8 cellular contexts compared by ENCODE assay signal in genomic region chr14:24334431-24335271, GRCh38. TPM values are rescaled to one million over a fixed set of nuclear protein-coding genes. Genes with fewer than 3 reads are reported as not detected.
DNase-seq lines count a peak whose midpoint lies in the region; ATAC-seq and TF ChIP-seq lines count a peak whose summit lies in the region.

ADCY4 (minus strand) TSS chr14:24335071; CDS start chr14:24334652, 419 bp downstream.

- peaks cover 6 to 69% (median 31%) of the 10 kb centered on the region in 4 donors for H3K4me1 Mint-ChIP-seq in CD4-positive, CD25-positive, alpha-beta regulatory T cell
- H3K4me1 Mint-ChIP-seq in naive thymus-derived CD8-positive, alpha-beta T cell, result peaks cover 15 to 70% (median 59%) of the 10 kb centered on the region in 4 donors
- H3K4me1 Mint-ChIP-seq in Caco-2 (ENCODE audit: low read depth, unreplicated experiment), result peaks cover 7% of the 10 kb centered on the region

- peaks cover 45% of the 10 kb centered on the region for H3K27me3 Mint-ChIP-seq in CD4-positive, CD25-positive, alpha-beta regulatory T cell
- peaks cover 15 to 43% (median 19%) of the 10 kb centered on the region in 5 donors for H3K27me3 Mint-ChIP-seq in naive thymus-derived CD8-positive, alpha-beta T cell
- H3K27me3 Mint-ChIP-seq in Caco-2 (ENCODE audit: insufficient read depth, unreplicated experiment), result no peaks in the 10 kb centered on the region

- H3K4me3 ChIP-seq in CD4-positive, CD25-positive, alpha-beta regulatory T cell (ENCODE audit: low read depth, low read length), result peak within 1 kb of the TSS; percentile 44
- peak within 1 kb of the TSS; percentile 23 to 40 for H3K4me3 ChIP-seq in esophagus (ENCODE audit: low read depth in 1 of 2, low read length in 2 of 2)
- H3K4me3 ChIP-seq in Caco-2 (ENCODE audit: low read depth, low read length), result no peak within 1 kb of the TSS

- intact Hi-C loops in Caco-2 (cut with micrococcal nuclease; ENCODE audit: unreplicated experiment), result no loop called here

- peak within 1 kb of the TSS; percentile 48 to 90 (median 82) for H3K4me3 Mint-ChIP-seq in CD4-positive, CD25-positive, alpha-beta regulatory T cell
- H3K4me3 Mint-ChIP-seq in naive thymus-derived CD8-positive, alpha-beta T cell, result peak within 1 kb of the TSS in 9 of 10 donors; percentile 39 to 93 (median 73)
- no peak within 1 kb of the TSS for H3K4me3 Mint-ChIP-seq in Caco-2 (ENCODE audit: unreplicated experiment)

- peaks cover 4% of the 10 kb centered on the region for H3K27me3 ChIP-seq in CD4-positive, CD25-positive, alpha-beta regulatory T cell (ENCODE audit: control insufficient read depth, insufficient read depth, low read length)
- H3K27me3 ChIP-seq in esophagus (ENCODE audit: control insufficient read depth in 1 of 2, insufficient read depth in 2 of 2, low read length in 2 of 2) (no peaks in the 10 kb centered on the region), Caco-2 (replicated peaks; ENCODE audit: control insufficient read depth, insufficient read depth, low read length) (no peaks in the 10 kb centered on the region)

- CTCF ChIA-PET in Caco-2 (lab: Charles Lee), result interaction anchor here (1.5 to 3.0 kb wide), 4 partner anchors 31 to 96 kb away, joined by 5 to 90 read pairs (median 13); partner anchors contain the start of genes CBLN3, KHNYN and TINF2

- H3K36me3 Mint-ChIP-seq in CD4-positive, CD25-positive, alpha-beta regulatory T cell, result peaks cover 25% of the 10 kb centered on the region
- H3K36me3 Mint-ChIP-seq in naive thymus-derived CD8-positive, alpha-beta T cell, result peaks cover 0 to 31% (median 7%) of the 10 kb centered on the region in 3 donors
- H3K36me3 Mint-ChIP-seq in Caco-2 (ENCODE audit: insufficient read depth, unreplicated experiment), result peaks cover 7% of the 10 kb centered on the region

- H3K9me3 Mint-ChIP-seq in CD4-positive, CD25-positive, alpha-beta regulatory T cell, result peaks cover 0 to 2% (median 0%) of the 10 kb centered on the region in 7 donors
- no peaks in the 10 kb centered on the region for H3K9me3 Mint-ChIP-seq in naive thymus-derived CD8-positive, alpha-beta T cell
- no peaks in the 10 kb centered on the region for H3K9me3 Mint-ChIP-seq in Caco-2 (ENCODE audit: unreplicated experiment)

- WGBS in esophagus, 2 donors, result 6 to 7% methylated on average over 62 to 64 of the region's 64 CpGs

- H3K9me3 ChIP-seq in CD4-positive, CD25-positive, alpha-beta regulatory T cell (ENCODE audit: control insufficient read depth in 2 of 2, low read length in 2 of 2), result no peaks in the 10 kb centered on the region
- H3K9me3 ChIP-seq in esophagus (ENCODE audit: control insufficient read depth in 2 of 2, insufficient read depth in 1 of 2, low read depth in 1 of 2, low read length in 1 of 2) (no peaks in the 10 kb centered on the region), Caco-2 (no peaks in the 10 kb centered on the region)

- no TSS peak for BruUV-seq in Caco-2 (replicated peaks; lab: Mats Ljungman, UMichigan)

- DNase-seq in CD4-positive, CD25-positive, alpha-beta regulatory T cell, result peak in 1 of 3 donors; percentile 26
- peak in 3 of 10 donors; percentile 35 to 39 (median 38) for DNase-seq in naive thymus-derived CD8-positive, alpha-beta T cell
- no peak for DNase-seq in Caco-2
- no peak for DNase-seq in NCI-H226

- ATAC-seq in CD4-positive, CD25-positive, alpha-beta regulatory T cell (ENCODE audit: low read depth in 2 of 2), result peak in 1 of 2 donors; percentile 15
- ATAC-seq in SK-N-SH treated with all-trans-retinoic acid at 6 μM for 48 hours, result peak; percentile 37
- ATAC-seq in naive thymus-derived CD8-positive, alpha-beta T cell, result peak; percentile 26 to 32
- ATAC-seq in HG02884 (IDR thresholded peaks at IDR 0.05; ENCODE audit: unreplicated experiment), result no peak
- no peak for ATAC-seq in HG03175 (IDR thresholded peaks at IDR 0.05; ENCODE audit: unreplicated experiment)

- TF ChIP-seq CTCF in Caco-2 (IDR thresholded peaks at IDR 0.05; ENCODE audit: insufficient read depth in 1 of 2, low read depth in 1 of 2, low read length in 1 of 2, severe bottlenecking in 1 of 2, unreplicated experiment in 1 of 2), result no peak

- peaks cover 51% of the 10 kb centered on the region for H3K4me1 ChIP-seq in CD4-positive, CD25-positive, alpha-beta regulatory T cell (ENCODE audit: control insufficient read depth, insufficient read depth, low read length, poor library complexity, severe bottlenecking)
- peaks cover 5 to 22% of the 10 kb centered on the region in 2 donors for H3K4me1 ChIP-seq in esophagus (ENCODE audit: control insufficient read depth in 2 of 2, insufficient read depth in 2 of 2, low read length in 1 of 2)
- peaks cover 15% of the 10 kb centered on the region for H3K4me1 ChIP-seq in Caco-2

- H3K36me3 ChIP-seq in CD4-positive, CD25-positive, alpha-beta regulatory T cell (ENCODE audit: control insufficient read depth, insufficient read depth, low read length), result peaks cover 18% of the 10 kb centered on the region
- H3K36me3 ChIP-seq in esophagus (ENCODE audit: control insufficient read depth in 2 of 2, insufficient read depth in 2 of 2, low read length in 1 of 2), result peaks cover 0 to 4% of the 10 kb centered on the region in 2 donors
- no peaks in the 10 kb centered on the region for H3K36me3 ChIP-seq in Caco-2 (ENCODE audit: control insufficient read depth, insufficient read depth, low read length)

- POLR2A ChIA-PET in naive thymus-derived CD8-positive, alpha-beta T cell (lab: Charles Lee), result interaction anchor here (1.1 to 5.4 kb wide), 4 partner anchors 24 to 101 kb away, joined by 4 to 99 read pairs (median 12); partner anchors contain the start of genes CBLN3, KHNYN, LTB4R and LTB4R2
- POLR2A ChIA-PET in Caco-2 (lab: Charles Lee), result no interaction called here

- peak within 1 kb of the TSS in 1 of 3 donors; percentile 14 for H3K27ac Mint-ChIP-seq in CD4-positive, CD25-positive, alpha-beta regulatory T cell
- H3K27ac Mint-ChIP-seq in naive thymus-derived CD8-positive, alpha-beta T cell, result peak within 1 kb of the TSS in 3 of 10 donors; percentile 29 to 59 (median 40)
- no peak within 1 kb of the TSS for H3K27ac Mint-ChIP-seq in Caco-2 (ENCODE audit: unreplicated experiment)

- no peak within 1 kb of the TSS for H3K27ac ChIP-seq in CD4-positive, CD25-positive, alpha-beta regulatory T cell (ENCODE audit: insufficient read depth, low read length, poor library complexity, severe bottlenecking)
- peak within 1 kb of the TSS; percentile 14 to 51 for H3K27ac ChIP-seq in esophagus (ENCODE audit: low read depth in 2 of 2, low read length in 1 of 2)

TF ChIP-seq in SK-N-SH treated with all-trans-retinoic acid at 6 μM for 48 hours, 23 proteins besides CTCF, POLR2A, EP300 and RAD21 (continues in another document):
- TF ChIP-seq PATZ1 (CRISPR knock-in tag; IDR thresholded peaks at IDR 0.05; ENCODE audit: borderline replicate concordance) (no peak), BACH2 (CRISPR knock-in tag; IDR thresholded peaks at IDR 0.05; ENCODE audit: borderline replicate concordance) (no peak), CREB5 (CRISPR knock-in tag; IDR thresholded peaks at IDR 0.05; ENCODE audit: low read depth) (no peak), TOX (CRISPR knock-in tag; IDR thresholded peaks at IDR 0.05; ENCODE audit: borderline replicate concordance) (no peak), ZFP30 (CRISPR knock-in tag; IDR thresholded peaks at IDR 0.05) (no peak), RARB (CRISPR knock-in tag; IDR thresholded peaks at IDR 0.05) (no peak), ZFP3 (CRISPR knock-in tag; IDR thresholded peaks at IDR 0.05) (no peak), SNAI2 (CRISPR knock-in tag; IDR thresholded peaks at IDR 0.05) (no peak), CSDC2 (CRISPR knock-in tag; IDR thresholded peaks at IDR 0.05) (no peak), ESRRG (CRISPR knock-in tag; IDR thresholded peaks at IDR 0.05) (no peak), TCF4 (CRISPR knock-in tag; IDR thresholded peaks at IDR 0.05; ENCODE audit: borderline replicate concordance) (no peak), GLIS3 (CRISPR knock-in tag; IDR thresholded peaks at IDR 0.05) (no peak), ZNF70 (CRISPR knock-in tag; IDR thresholded peaks at IDR 0.05) (no peak)

RNA-seq across cellular contexts. Expression of gene ADCY4, which starts in this region (rescaled TPM):
- total RNA-seq in CD4-positive, CD25-positive, alpha-beta regulatory T cell, result 10.7 TPM
- polyA plus RNA-seq in CD4-positive, CD25-positive, alpha-beta regulatory T cell, result under 1 TPM in 2 of 4 donors, not detected in 2; 0.32 to 0.39 TPM
- polyA plus RNA-seq in esophagus, result 10 to 100 TPM; 10.2 to 23.3 TPM
- total RNA-seq in naive thymus-derived CD8-positive, alpha-beta T cell, result 1 to 10 TPM; 3.8 to 4.7 TPM
- polyA plus RNA-seq in naive thymus-derived CD8-positive, alpha-beta T cell, result under 1 TPM; 0.08 to 0.28 (median 0.24) TPM
- total RNA-seq in Caco-2 (2022), result 0.57 and 0.60 TPM in 2 replicates

Comparison
In these comparisons a context has a peak if more than half of its experiments do, and no peak if none do; other contexts are left out.
1. RNA of gene ADCY4 (polyA plus RNA-seq): 10.2 to 23.3 TPM in esophagus; 0.32 to 0.39 TPM in CD4-positive, CD25-positive, alpha-beta regulatory T cell and 0.08 to 0.28 TPM in naive thymus-derived CD8-positive, alpha-beta T cell; every median in the first group is over 4 times any median in the second.
2. ATAC-seq: peak in SK-N-SH treated with all-trans-retinoic acid at 6 μM for 48 hours (single experiment) and naive thymus-derived CD8-positive, alpha-beta T cell (2 of 2); none in HG02884 (single experiment) and HG03175 (single experiment).